ENCODE assay signal across 18 cellular contexts in genomic region chr20:2736441-2736840, GRCh38. TPM values are rescaled to one million over a fixed set of nuclear protein-coding genes. Genes with fewer than 3 reads are reported as not detected.
A peak's percentile ranks its signal among the peaks of the same experiment; 100 is the strongest.
DNase-seq lines count a peak whose midpoint lies in the region; TF ChIP-seq lines count a peak whose summit lies in the region.
"Had no signal": no experiment of that assay in that cellular context is flagged by ENCODE, and none has a peak within 500 bp of the region (broad histone marks: within the 10 kb centered on the region; RNA-seq: fewer than 3 reads in every experiment).

No MANE protein-coding gene starts in this region.

- no peak for TF ChIP-seq POLR2A in esophagus muscularis mucosa (IDR thresholded peaks at IDR 0.05; ENCODE audit: low read depth)

- peak; percentile 9 for DNase-seq in ecto neural progenitor cell (ENCODE audit: low spot score)
- peak; percentile 82 for DNase-seq in esophagus muscularis mucosa (ENCODE audit: extremely low spot score)
- peak; percentile 25 for DNase-seq in osteoblast (ENCODE audit: insufficient read length, low spot score, missing footprints)
- no peak for DNase-seq in Ammon's horn (ENCODE audit: low spot score)
- no peak for DNase-seq in endodermal cell
- DNase-seq in NCI-H748 (lab: John Stamatoyannopoulos, UW; ENCODE audit: unreplicated experiment) = no peak
- DNase-seq: CD4-positive, CD25-positive, alpha-beta regulatory T cell; CD8-positive, alpha-beta memory T cell; DMS 273 treated with DMSO at 0.1 percent for 48 hours; DMS79; EL; GDM1; GM23248; H9 had no signal

- TF ChIP-seq EP300 in esophagus muscularis mucosa (IDR thresholded peaks at IDR 0.05) = no peak

- H3K4me1 ChIP-seq in esophagus muscularis mucosa = no peaks in the 10 kb centered on the region
- H3K4me1 ChIP-seq in osteoblast (ENCODE audit: insufficient read depth, low read length) = no peaks in the 10 kb centered on the region
- no peaks in the 10 kb centered on the region for H3K4me1 ChIP-seq in endodermal cell (ENCODE audit: control insufficient read depth, insufficient read depth, low read length)

- H3K4me3 Mint-ChIP-seq in endodermal cell = no peak overlapping the region
- H3K4me3 Mint-ChIP-seq: B cell; CD4-positive, CD25-positive, alpha-beta regulatory T cell; CD8-positive, alpha-beta memory T cell; H9 had no signal

- intact Hi-C loops in esophagus muscularis mucosa (cut with DNase I) = no loop called here

- no peaks in the 10 kb centered on the region for H3K36me3 Mint-ChIP-seq in endodermal cell (ENCODE audit: low read depth)

- no peak overlapping the region for H2AFZ ChIP-seq in osteoblast (ENCODE audit: low read length)
- H2AFZ ChIP-seq: GM23248 had no signal

- H3K4me1 Mint-ChIP-seq in endodermal cell = no peaks in the 10 kb centered on the region
- H3K4me1 Mint-ChIP-seq: B cell had no signal

- peaks cover 17% of the 10 kb centered on the region for H3K9me3 Mint-ChIP-seq in endodermal cell

- no peaks in the 10 kb centered on the region for H3K79me2 ChIP-seq in osteoblast (ENCODE audit: insufficient read depth, low read length)

- H3K27ac Mint-ChIP-seq in endodermal cell = no peak overlapping the region
- H3K27ac Mint-ChIP-seq: B cell; CD8-positive, alpha-beta memory T cell; H9 had no signal

- H3K27me3 Mint-ChIP-seq in endodermal cell (ENCODE audit: insufficient read depth) = peaks cover 36% of the 10 kb centered on the region

- no peak overlapping the region for H3K4me2 ChIP-seq in osteoblast (ENCODE audit: insufficient read depth, low read length)
- H3K4me2 ChIP-seq: BLaER1 had no signal

- TF ChIP-seq CTCF in esophagus muscularis mucosa (IDR thresholded peaks at IDR 0.05) (no peak), osteoblast (IDR thresholded peaks at IDR 0.05; ENCODE audit: extremely low read depth, low read depth, low read length) (no peak), endodermal cell (conservative IDR thresholded peaks at IDR 0.05) (no peak)

- no peaks in the 10 kb centered on the region for H4K20me1 ChIP-seq in osteoblast (ENCODE audit: insufficient read depth, low read length)
- H4K20me1 ChIP-seq: BLaER1 had no signal

- peaks cover 0 to 9% (median 4%) of the 10 kb centered on the region in 4 donors for H3K36me3 ChIP-seq in esophagus muscularis mucosa
- H3K36me3 ChIP-seq in osteoblast (ENCODE audit: insufficient read depth, low read length) = no peaks in the 10 kb centered on the region
- H3K36me3 ChIP-seq in endodermal cell (ENCODE audit: control insufficient read depth, insufficient read depth, low read length) = no peaks in the 10 kb centered on the region

- H3K9me3 ChIP-seq in esophagus muscularis mucosa (peaks cover 0 to 11% (median 0%) of the 10 kb centered on the region in 4 donors), osteoblast (ENCODE audit: low read depth, low read length) (no peaks in the 10 kb centered on the region), endodermal cell (ENCODE audit: control insufficient read depth, low read length) (peaks cover 6% of the 10 kb centered on the region)

- H3K27ac ChIP-seq in esophagus muscularis mucosa (replicated peaks in 1 of 4) = no peak overlapping the region
- no peak overlapping the region for H3K27ac ChIP-seq in osteoblast (ENCODE audit: low read depth, low read length)
- no peak overlapping the region for H3K27ac ChIP-seq in endodermal cell (ENCODE audit: low read depth, low read length)
- H3K27ac ChIP-seq: BLaER1, C4-2B, GM23248 had no signal

- no peak overlapping the region for H3K9ac ChIP-seq in endodermal cell (ENCODE audit: extremely low read depth, low read length, poor library complexity, severe bottlenecking)
- H3K9ac ChIP-seq: BLaER1, GM23248 had no signal

- H3K4me3 ChIP-seq in esophagus muscularis mucosa = no peak overlapping the region
- no peak overlapping the region for H3K4me3 ChIP-seq in osteoblast (ENCODE audit: insufficient read depth, low read length)
- H3K4me3 ChIP-seq in endodermal cell (ENCODE audit: low read length) = no peak overlapping the region
- H3K4me3 ChIP-seq: BLaER1, GM12878, GM23248 had no signal

- H3K27me3 ChIP-seq in esophagus muscularis mucosa (no peaks in the 10 kb centered on the region), osteoblast (ENCODE audit: insufficient read depth, low read length) (peaks cover 13% of the 10 kb centered on the region), endodermal cell (ENCODE audit: control insufficient read depth, insufficient read depth, low read length, poor library complexity, severe bottlenecking) (peaks cover 20% of the 10 kb centered on the region)
- H3K27me3 ChIP-seq: BLaER1 had no signal

- WGBS in esophagus muscularis mucosa = 98% methylated on average over 3 of the region's 3 CpGs
- WGBS in endodermal cell (ENCODE audit: insufficient coverage in 1 of 2, insufficient read length in 1 of 2), 2 experiments = 90 to 92% methylated on average over 2 to 3 of the region's 3 CpGs

RNA-seq across cellular contexts. Expression of gene EBF4, which starts 43.9 kb away (rescaled TPM):
- total RNA-seq in esophagus muscularis mucosa (10 to 100 TPM; 23.7 to 46.7 (median 30.1) TPM), osteoblast (under 0.01 and 0.29 TPM in 2 replicates), endodermal cell (10 to 100 TPM in 1 of 2 donors, 1 to 10 TPM in 1; 6.4 to 12.1 TPM)
- polyA plus RNA-seq in endodermal cell (2013, experiment 1 of 2) = 17.5 TPM
- polyA plus RNA-seq in endodermal cell (2013, experiment 2 of 2) = 16.1 TPM
- total RNA-seq: GM23248 had no signal
- polyA plus RNA-seq: GM12878 had no signal

Comparison
In these comparisons a context has a peak if more than half of its experiments do, and no peak if none do; other contexts are left out.
1. DNase-seq: peak in ecto neural progenitor cell (single experiment), esophagus muscularis mucosa (single experiment) and osteoblast (single experiment); none in Ammon's horn (single experiment), endodermal cell (single experiment) and NCI-H748 (single experiment).